In genomic region chr2:168565112-168565511, GRCh38 we compare ENCODE assay signal across 17 cellular contexts.
DNase-seq lines count a peak whose midpoint lies in the region; ATAC-seq, FAIRE-seq and TF ChIP-seq lines count a peak whose summit lies in the region.
"Had no signal": no experiment of that assay in that cellular context is flagged by ENCODE, and none has a peak within 500 bp of the region (broad histone marks: within the 10 kb centered on the region; RNA-seq: fewer than 3 reads in every experiment).

No MANE protein-coding gene starts in this region.

- no peak overlapping the region for H3K4me3 Mint-ChIP-seq in stimulated activated effector memory CD8-positive, alpha-beta T cell treated with anti-CD3 and anti-CD28 coated beads, Interleukin-12 subunit alpha, Interleukin-12 subunit beta, amount 100 ng/mL, for 72 hours
- H3K4me3 Mint-ChIP-seq: activated B cell treated with CpG ODN at 0.5 μM for 24 hours; CD8-positive, alpha-beta memory T cell had no signal

- CTCF ChIA-PET in AG04450 (lab: Charles Lee): no interaction called here

- intact Hi-C loops in left lung (cut with DNase I): no loop called here

- DNase-seq in AG04450 (ENCODE audit: low read depth, low spot score): peak; percentile 18
- peak; percentile 7 for DNase-seq in H54 (ENCODE audit: insufficient read length, low spot score)
- DNase-seq in adipocyte (ENCODE audit: low read depth): peak; percentile 39
- peak; percentile 60 for DNase-seq in hepatocyte (ENCODE audit: low spot score)
- no peak for DNase-seq in HAP-1 (ENCODE audit: low spot score in 2 of 2)
- no peak for DNase-seq in stimulated activated effector memory CD8-positive, alpha-beta T cell treated with anti-CD3 and anti-CD28 coated beads, Interleukin-12 subunit alpha, Interleukin-12 subunit beta, amount 100 ng/mL, for 72 hours (ENCODE audit: low spot score in 2 of 2)
- DNase-seq in left lung: no peak
- DNase-seq: activated B cell treated with CpG ODN at 0.5 μM for 24 hours; CD8-positive, alpha-beta memory T cell; cortex of kidney; heart left ventricle; pancreas; stimulated activated CD4-positive, alpha-beta T cell treated with anti-CD3 and anti-CD28 coated beads, Interleukin-2, amount 100 ng/mL, for 48 hours had no signal

- no peak overlapping the region for H3K27ac Mint-ChIP-seq in stimulated activated effector memory CD8-positive, alpha-beta T cell treated with anti-CD3 and anti-CD28 coated beads, Interleukin-12 subunit alpha, Interleukin-12 subunit beta, amount 100 ng/mL, for 72 hours
- H3K27ac Mint-ChIP-seq: activated B cell treated with CpG ODN at 0.5 μM for 24 hours had no signal

- H3K36me3 Mint-ChIP-seq in stimulated activated effector memory CD8-positive, alpha-beta T cell treated with anti-CD3 and anti-CD28 coated beads, Interleukin-12 subunit alpha, Interleukin-12 subunit beta, amount 100 ng/mL, for 72 hours: no peaks in the 10 kb centered on the region

- peaks cover 85% of the 10 kb centered on the region for H3K79me2 ChIP-seq in hepatocyte

- no peak overlapping the region for H3K4me2 ChIP-seq in hepatocyte

- no peaks in the 10 kb centered on the region for H3K9me2 ChIP-seq in hepatocyte (replicated peaks; ENCODE audit: insufficient read depth)

- no peak overlapping the region for H3K4me3 ChIP-seq in AG04450 (ENCODE audit: low read depth, low read length)
- no peak overlapping the region for H3K4me3 ChIP-seq in adipocyte (ENCODE audit: low read length)
- H3K4me3 ChIP-seq in hepatocyte: no peak overlapping the region
- no peak overlapping the region for H3K4me3 ChIP-seq in HAP-1
- H3K4me3 ChIP-seq in left lung: no peak overlapping the region
- H3K4me3 ChIP-seq: heart left ventricle, lung, pancreas had no signal

- ATAC-seq in HG02885 (IDR thresholded peaks at IDR 0.05; ENCODE audit: poor library complexity, unreplicated experiment): no peak
- no peak for ATAC-seq in stimulated activated effector memory CD8-positive, alpha-beta T cell treated with anti-CD3 and anti-CD28 coated beads, Interleukin-12 subunit alpha, Interleukin-12 subunit beta, amount 100 ng/mL, for 72 hours
- ATAC-seq in left lung: no peak
- ATAC-seq: heart left ventricle, pancreas, SK-N-SH treated with all-trans-retinoic acid at 6 μM for 48 hours had no signal

- H3K4me1 ChIP-seq in adipocyte (ENCODE audit: control insufficient read depth, insufficient read depth, low read length) (peaks cover 26% of the 10 kb centered on the region), hepatocyte (ENCODE audit: insufficient read depth) (peaks cover 8% of the 10 kb centered on the region), HAP-1 (no peaks in the 10 kb centered on the region), left lung (no peaks in the 10 kb centered on the region)
- H3K4me1 ChIP-seq: pancreas had no signal

- in situ Hi-C loops in HAP-1 (cut with MboI; ENCODE audit: low sequenced_read_pairs): no loop called here

- 86% methylated on average over 6 of the region's 6 CpGs for WGBS in hepatocyte (ENCODE audit: low lambda C conversion rate, missing lambda C conversion rate)

- POLR2A ChIA-PET in AG04450 (lab: Yijun Ruan, JAX): no interaction called here

- H4K20me1 ChIP-seq in hepatocyte (ENCODE audit: insufficient read depth, poor library complexity, severe bottlenecking): peaks cover 5% of the 10 kb centered on the region

- TF ChIP-seq POLR2A in H54 (IDR thresholded peaks at IDR 0.05; ENCODE audit: low read depth, low read length): no peak

- no peak overlapping the region for H3K9ac ChIP-seq in adipocyte (ENCODE audit: low read length)

- H3K27me3 ChIP-seq in AG04450 (ENCODE audit: control insufficient read depth, insufficient read depth, low read length) (no peaks in the 10 kb centered on the region), adipocyte (replicated peaks; ENCODE audit: control insufficient read depth, insufficient read depth, low read length) (no peaks in the 10 kb centered on the region), hepatocyte (no peaks in the 10 kb centered on the region), HAP-1 (ENCODE audit: low read depth) (no peaks in the 10 kb centered on the region), left lung (no peaks in the 10 kb centered on the region)
- H3K27me3 ChIP-seq: heart left ventricle, pancreas had no signal

- H3K9me3 Mint-ChIP-seq in stimulated activated effector memory CD8-positive, alpha-beta T cell treated with anti-CD3 and anti-CD28 coated beads, Interleukin-12 subunit alpha, Interleukin-12 subunit beta, amount 100 ng/mL, for 72 hours: no peaks in the 10 kb centered on the region
- H3K9me3 Mint-ChIP-seq: CD8-positive, alpha-beta memory T cell had no signal

- no peak overlapping the region for H2AFZ ChIP-seq in hepatocyte

- TF ChIP-seq CTCF in AG04450 (IDR thresholded peaks at IDR 0.05; ENCODE audit: low read depth, low read length) (no peak), hepatocyte (IDR thresholded peaks at IDR 0.05; ENCODE audit: poor library complexity) (no peak), left lung (IDR thresholded peaks at IDR 0.05) (no peak)

- H3K4me1 Mint-ChIP-seq in stimulated activated effector memory CD8-positive, alpha-beta T cell treated with anti-CD3 and anti-CD28 coated beads, Interleukin-12 subunit alpha, Interleukin-12 subunit beta, amount 100 ng/mL, for 72 hours: peaks cover 13% of the 10 kb centered on the region

- peak; percentile 75 for FAIRE-seq in H54 (lab: Jason Lieb, UNC)
- FAIRE-seq: HTR-8/SVneo, pancreas had no signal

- H3K36me3 ChIP-seq in adipocyte (ENCODE audit: control insufficient read depth, insufficient read depth, low read length, severe bottlenecking) (no peaks in the 10 kb centered on the region), hepatocyte (replicated peaks; ENCODE audit: insufficient read depth, low read depth) (no peaks in the 10 kb centered on the region), HAP-1 (replicated peaks) (no peaks in the 10 kb centered on the region), left lung (peaks cover 0 to 4% of the 10 kb centered on the region in 2 donors)
- H3K36me3 ChIP-seq: pancreas had no signal

- H3K27ac ChIP-seq in AG04450 (ENCODE audit: low read depth, low read length): no peak overlapping the region
- peak overlapping the region; percentile 48 for H3K27ac ChIP-seq in hepatocyte
- no peak overlapping the region for H3K27ac ChIP-seq in left lung
- H3K27ac ChIP-seq: pancreas had no signal

- H3K9me3 ChIP-seq in AG04450 (ENCODE audit: control insufficient read depth, insufficient read depth, low read length) (no peaks in the 10 kb centered on the region), adipocyte (ENCODE audit: control insufficient read depth, low read length) (no peaks in the 10 kb centered on the region), hepatocyte (ENCODE audit: low read depth) (no peaks in the 10 kb centered on the region), HAP-1 (no peaks in the 10 kb centered on the region), left lung (no peaks in the 10 kb centered on the region)
- H3K9me3 ChIP-seq: heart left ventricle, pancreas had no signal

Comparison
In these comparisons a context has a peak if more than half of its experiments do, and no peak if none do; other contexts are left out.
1. DNase-seq: peak in AG04450 (single experiment), H54 (single experiment), adipocyte (single experiment) and hepatocyte (single experiment); none in HAP-1 (0 of 2), stimulated activated effector memory CD8-positive, alpha-beta T cell treated with anti-CD3 and anti-CD28 coated beads, Interleukin-12 subunit alpha, Interleukin-12 subunit beta, amount 100 ng/mL, for 72 hours (0 of 2) and left lung (0 of 2).